ENCODE assay signal across 1 cellular context in the genomic region with DNA sequence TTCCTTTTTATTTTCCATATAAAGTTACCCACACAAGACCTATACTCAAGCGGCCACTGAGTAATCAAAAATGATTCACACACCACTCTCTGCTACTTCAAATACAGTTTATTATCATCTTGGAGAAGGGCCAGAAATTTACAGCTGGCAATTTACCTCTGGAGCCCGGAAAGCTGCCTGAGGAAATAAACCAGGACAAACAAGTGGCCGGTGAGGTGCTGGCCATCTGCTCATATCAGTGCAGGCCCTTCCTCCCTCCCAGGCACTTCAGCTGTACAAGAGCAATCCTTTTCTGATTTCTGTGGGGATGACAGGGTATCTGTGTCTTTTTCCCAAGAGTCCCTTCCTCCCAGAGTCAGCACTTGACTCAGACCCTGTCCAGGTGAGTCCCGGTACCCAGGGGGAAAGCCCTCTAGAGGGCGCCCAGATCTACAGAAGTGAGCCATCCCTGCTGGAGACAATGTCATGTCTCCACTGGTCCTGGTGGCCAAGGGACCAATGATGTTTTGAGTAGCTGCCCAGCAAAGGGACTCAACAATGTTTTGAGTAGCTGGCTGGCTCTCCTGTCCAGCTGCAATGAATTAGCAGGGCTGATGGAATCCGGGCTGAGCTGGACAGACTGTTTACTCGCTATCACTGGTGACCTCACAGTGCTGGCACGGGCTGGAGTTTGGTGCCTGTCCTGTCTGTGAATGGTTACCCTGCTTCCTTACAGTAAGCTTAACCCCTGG.
A peak's percentile ranks its signal among the peaks of the same experiment; 100 is the strongest.
TF ChIP-seq lines count a peak whose summit lies in the region.

No MANE protein-coding gene starts in this region.

TF ChIP-seq in HEK293, 187 proteins besides CTCF, POLR2A, EP300 and RAD21 (continued from another document):
- TF ChIP-seq ZEB2 (tag by site-specific recombination; IDR thresholded peaks at IDR 0.05) (0 out of 2 replicates have a peak, but pooled peaks have one; percentile 49), ZNF791 (tag by site-specific recombination; IDR thresholded peaks at IDR 0.05) (no peak), ZNF335 (tag by site-specific recombination; conservative IDR thresholded peaks at IDR 0.05) (peak; percentile 44; the same call in 1 of the 2 replicates), ZBTB48 (tag by site-specific recombination; IDR thresholded peaks at IDR 0.05) (peak; percentile 68; the same call in 1 of the 2 replicates), ZNF660 (tag by site-specific recombination; IDR thresholded peaks at IDR 0.05) (0 out of 2 replicates have a peak, but pooled peaks have one; percentile 25), SP3 (tag by site-specific recombination; IDR thresholded peaks at IDR 0.05) (0 out of 2 replicates have a peak, but pooled peaks have one; percentile 26)
- TF ChIP-seq, protein P1, sequence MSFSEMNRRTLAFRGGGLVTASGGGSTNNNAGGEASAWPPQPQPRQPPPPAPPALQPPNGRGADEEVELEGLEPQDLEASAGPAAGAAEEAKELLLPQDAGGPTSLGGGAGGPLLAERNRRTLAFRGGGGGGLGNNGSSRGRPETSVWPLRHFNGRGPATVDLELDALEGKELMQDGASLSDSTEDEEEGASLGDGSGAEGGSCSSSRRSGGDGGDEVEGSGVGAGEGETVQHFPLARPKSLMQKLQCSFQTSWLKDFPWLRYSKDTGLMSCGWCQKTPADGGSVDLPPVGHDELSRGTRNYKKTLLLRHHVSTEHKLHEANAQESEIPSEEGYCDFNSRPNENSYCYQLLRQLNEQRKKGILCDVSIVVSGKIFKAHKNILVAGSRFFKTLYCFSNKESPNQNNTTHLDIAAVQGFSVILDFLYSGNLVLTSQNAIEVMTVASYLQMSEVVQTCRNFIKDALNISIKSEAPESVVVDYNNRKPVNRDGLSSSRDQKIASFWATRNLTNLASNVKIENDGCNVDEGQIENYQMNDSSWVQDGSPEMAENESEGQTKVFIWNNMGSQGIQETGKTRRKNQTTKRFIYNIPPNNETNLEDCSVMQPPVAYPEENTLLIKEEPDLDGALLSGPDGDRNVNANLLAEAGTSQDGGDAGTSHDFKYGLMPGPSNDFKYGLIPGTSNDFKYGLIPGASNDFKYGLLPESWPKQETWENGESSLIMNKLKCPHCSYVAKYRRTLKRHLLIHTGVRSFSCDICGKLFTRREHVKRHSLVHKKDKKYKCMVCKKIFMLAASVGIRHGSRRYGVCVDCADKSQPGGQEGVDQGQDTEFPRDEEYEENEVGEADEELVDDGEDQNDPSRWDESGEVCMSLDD (tag by site-specific recombination; IDR thresholded peaks at IDR 0.05), result no peak
- TF ChIP-seq, protein P2, sequence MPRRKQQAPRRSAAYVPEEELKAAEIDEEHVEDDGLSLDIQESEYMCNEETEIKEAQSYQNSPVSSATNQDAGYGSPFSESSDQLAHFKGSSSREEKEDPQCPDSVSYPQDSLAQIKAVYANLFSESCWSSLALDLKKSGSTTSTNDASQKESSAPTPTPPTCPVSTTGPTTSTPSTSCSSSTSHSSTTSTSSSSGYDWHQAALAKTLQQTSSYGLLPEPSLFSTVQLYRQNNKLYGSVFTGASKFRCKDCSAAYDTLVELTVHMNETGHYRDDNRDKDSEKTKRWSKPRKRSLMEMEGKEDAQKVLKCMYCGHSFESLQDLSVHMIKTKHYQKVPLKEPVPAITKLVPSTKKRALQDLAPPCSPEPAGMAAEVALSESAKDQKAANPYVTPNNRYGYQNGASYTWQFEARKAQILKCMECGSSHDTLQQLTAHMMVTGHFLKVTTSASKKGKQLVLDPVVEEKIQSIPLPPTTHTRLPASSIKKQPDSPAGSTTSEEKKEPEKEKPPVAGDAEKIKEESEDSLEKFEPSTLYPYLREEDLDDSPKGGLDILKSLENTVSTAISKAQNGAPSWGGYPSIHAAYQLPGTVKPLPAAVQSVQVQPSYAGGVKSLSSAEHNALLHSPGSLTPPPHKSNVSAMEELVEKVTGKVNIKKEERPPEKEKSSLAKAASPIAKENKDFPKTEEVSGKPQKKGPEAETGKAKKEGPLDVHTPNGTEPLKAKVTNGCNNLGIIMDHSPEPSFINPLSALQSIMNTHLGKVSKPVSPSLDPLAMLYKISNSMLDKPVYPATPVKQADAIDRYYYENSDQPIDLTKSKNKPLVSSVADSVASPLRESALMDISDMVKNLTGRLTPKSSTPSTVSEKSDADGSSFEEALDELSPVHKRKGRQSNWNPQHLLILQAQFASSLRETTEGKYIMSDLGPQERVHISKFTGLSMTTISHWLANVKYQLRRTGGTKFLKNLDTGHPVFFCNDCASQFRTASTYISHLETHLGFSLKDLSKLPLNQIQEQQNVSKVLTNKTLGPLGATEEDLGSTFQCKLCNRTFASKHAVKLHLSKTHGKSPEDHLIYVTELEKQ (tag by site-specific recombination; IDR thresholded peaks at IDR 0.05; ENCODE audit: borderline replicate concordance), result no peak
